In the genomic region with DNA sequence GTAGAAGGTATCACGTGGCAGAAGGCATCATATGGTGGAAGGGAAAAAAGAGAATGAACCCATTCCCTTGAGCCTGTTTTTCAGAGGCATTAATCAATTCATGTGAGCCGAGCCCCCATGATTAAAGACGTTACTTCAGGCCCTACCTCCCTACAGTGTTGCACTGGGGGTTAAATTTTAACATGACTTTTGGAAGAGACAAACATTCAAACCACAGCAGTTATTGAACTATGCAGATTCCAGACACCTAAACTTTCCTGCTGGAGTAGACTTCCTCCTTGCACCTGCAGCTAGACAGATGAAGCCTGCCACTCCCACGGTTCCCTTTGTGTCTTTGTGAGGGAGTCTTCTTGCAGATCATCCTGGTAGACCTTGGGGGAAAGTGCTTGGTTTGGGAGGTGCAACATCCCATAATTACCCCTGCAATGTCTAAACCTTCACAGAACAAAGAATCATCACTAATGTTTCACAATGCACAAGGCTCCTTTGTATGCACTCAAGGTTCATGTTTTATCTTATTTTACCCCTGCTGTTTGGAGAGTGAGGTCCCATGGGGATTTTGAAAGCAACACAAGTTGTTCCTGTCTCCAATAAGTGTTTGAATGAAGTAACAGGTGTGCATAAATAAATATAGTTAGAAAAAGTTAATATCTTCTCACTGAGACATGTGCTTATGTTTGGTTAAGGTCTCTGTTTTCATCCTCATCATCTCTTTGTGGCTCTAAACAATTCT, we compare ENCODE assay signal across 20 cellular contexts.
DNase-seq lines count a peak whose midpoint lies in the region; ATAC-seq and TF ChIP-seq lines count a peak whose summit lies in the region.
"Had no signal": no experiment of that assay in that cellular context is flagged by ENCODE, and none has a peak within 500 bp of the region (broad histone marks: within the 10 kb centered on the region; RNA-seq: fewer than 3 reads in every experiment).

No MANE protein-coding gene starts in this region.

- peak overlapping the region; percentile 5 for H3K27ac Mint-ChIP-seq in activated CD4-positive, alpha-beta memory T cell treated with anti-CD3 and anti-CD28 coated beads, Interleukin-2, amount 10 ng/mL, durations not matched to agents 7 days and 5 days
- H3K27ac Mint-ChIP-seq in activated CD4-positive, alpha-beta memory T cell treated with anti-CD3 and anti-CD28 coated beads for 36 hours, result no peak overlapping the region
- H3K27ac Mint-ChIP-seq: brain, nephron had no signal

- peaks cover 31% of the 10 kb centered on the region for H3K36me3 Mint-ChIP-seq in activated CD4-positive, alpha-beta memory T cell treated with anti-CD3 and anti-CD28 coated beads, Interleukin-2, amount 10 ng/mL, durations not matched to agents 7 days and 5 days (ENCODE audit: low read depth)
- no peaks in the 10 kb centered on the region for H3K36me3 Mint-ChIP-seq in activated CD4-positive, alpha-beta memory T cell treated with anti-CD3 and anti-CD28 coated beads for 36 hours
- H3K36me3 Mint-ChIP-seq: brain had no signal

- H3K4me3 Mint-ChIP-seq in activated CD4-positive, alpha-beta memory T cell treated with anti-CD3 and anti-CD28 coated beads, Interleukin-2, amount 10 ng/mL, durations not matched to agents 7 days and 5 days, result no peak overlapping the region
- no peak overlapping the region for H3K4me3 Mint-ChIP-seq in activated CD4-positive, alpha-beta memory T cell treated with anti-CD3 and anti-CD28 coated beads for 36 hours
- H3K4me3 Mint-ChIP-seq: brain, nephron had no signal

- TF ChIP-seq CTCF in NB4 (IDR thresholded peaks at IDR 0.05; ENCODE audit: low read depth, low read length) (no peak), neutrophil (IDR thresholded peaks at IDR 0.05) (no peak), GM20000 (IDR thresholded peaks at IDR 0.05; ENCODE audit: extremely low read depth, missing control alignments) (no peak)

- peak; percentile 3 for ATAC-seq in GM21619 (IDR thresholded peaks at IDR 0.05; ENCODE audit: unreplicated experiment)
- ATAC-seq in GM18498 (IDR thresholded peaks at IDR 0.05; ENCODE audit: unreplicated experiment), result no peak
- ATAC-seq: lower lobe of right lung had no signal

- H3K4me1 ChIP-seq in neutrophil (ENCODE audit: control insufficient read depth in 1 of 2, insufficient read depth in 1 of 2, low read depth in 1 of 2, low read length in 1 of 2), result peaks cover 93 to 94% of the 10 kb centered on the region in 2 experiments

- CTCF ChIA-PET in activated CD4-positive, alpha-beta memory T cell treated with anti-CD3 and anti-CD28 coated beads, Interleukin-2, amount 10 ng/mL, durations not matched to agents 7 days and 5 days (lab: Charles Lee), result interaction anchor here (0.6 to 2.0 kb wide), 4 partner anchors 10 to 277 kb away, joined by 3 to 19 read pairs (median 6); no protein-coding TSS in a partner anchor
- CTCF ChIA-PET in activated CD4-positive, alpha-beta memory T cell treated with anti-CD3 and anti-CD28 coated beads for 36 hours (lab: Charles Lee), result interaction anchor here (0.7 to 1.5 kb wide), 3 partner anchors 13 to 184 kb away, joined by 3 to 6 read pairs (median 4); no protein-coding TSS in a partner anchor

- H3K4me3 ChIP-seq in NB4 (ENCODE audit: low read depth, low read length) (no peak overlapping the region), neutrophil (ENCODE audit: low read depth in 1 of 2, low read length in 1 of 2) (peak overlapping the region in 1 of 2 experiments; percentile 17)
- H3K4me3 ChIP-seq: lower lobe of right lung, stomach, vagina had no signal

- no peak for TF ChIP-seq POLR2A in NB4 (IDR thresholded peaks at IDR 0.05; ENCODE audit: extremely low read depth, insufficient read length)

- H3K27ac ChIP-seq in neutrophil, result peak overlapping the region; percentile 99
- H3K27ac ChIP-seq: epithelial cell of prostate, vagina, VCaP had no signal

- peaks cover 23% of the 10 kb centered on the region for H3K27me3 Mint-ChIP-seq in activated CD4-positive, alpha-beta memory T cell treated with anti-CD3 and anti-CD28 coated beads, Interleukin-2, amount 10 ng/mL, durations not matched to agents 7 days and 5 days
- peaks cover 37% of the 10 kb centered on the region for H3K27me3 Mint-ChIP-seq in activated CD4-positive, alpha-beta memory T cell treated with anti-CD3 and anti-CD28 coated beads for 36 hours

- POLR2A ChIA-PET in activated CD4-positive, alpha-beta memory T cell treated with anti-CD3 and anti-CD28 coated beads, Interleukin-2, amount 10 ng/mL, durations not matched to agents 7 days and 5 days (lab: Charles Lee), result interaction anchor here (0.5 to 9.7 kb wide), 2 partner anchors 278 to 350 kb away, joined by 3 to 47 read pairs; a partner anchor contains a TSS
- POLR2A ChIA-PET in activated CD4-positive, alpha-beta memory T cell treated with anti-CD3 and anti-CD28 coated beads for 36 hours (lab: Charles Lee), result no interaction called here

- H3K27me3 ChIP-seq in neutrophil, result no peaks in the 10 kb centered on the region
- H3K27me3 ChIP-seq: stomach, vagina had no signal

- H3K36me3 ChIP-seq in neutrophil, result no peaks in the 10 kb centered on the region
- H3K36me3 ChIP-seq: lower lobe of right lung, stomach, vagina had no signal

- DNase-seq in activated CD4-positive, alpha-beta memory T cell treated with anti-CD3 and anti-CD28 coated beads, Interleukin-2, amount 10 ng/mL, durations not matched to agents 7 days and 5 days, result no peak
- no peak for DNase-seq in activated CD4-positive, alpha-beta memory T cell treated with anti-CD3 and anti-CD28 coated beads for 36 hours
- DNase-seq in NB4 (ENCODE audit: low read depth) (peak; percentile 86), NOMO-1 treated with dmso at 0.1 percent for 144 hours (lab: John Stamatoyannopoulos, UW; ENCODE audit: unreplicated experiment) (no peak), GM20000 (ENCODE audit: low spot score) (no peak)
- DNase-seq: activated naive CD4-positive, alpha-beta T cell; cortex of kidney; lower lobe of right lung; NCI-H1105; NCI-H510A; stomach; SW 1271 had no signal

- H3K9me3 Mint-ChIP-seq in activated CD4-positive, alpha-beta memory T cell treated with anti-CD3 and anti-CD28 coated beads, Interleukin-2, amount 10 ng/mL, durations not matched to agents 7 days and 5 days, result peaks cover 5% of the 10 kb centered on the region
- no peaks in the 10 kb centered on the region for H3K9me3 Mint-ChIP-seq in activated CD4-positive, alpha-beta memory T cell treated with anti-CD3 and anti-CD28 coated beads for 36 hours
- H3K9me3 Mint-ChIP-seq: nephron had no signal

- peaks cover 62% of the 10 kb centered on the region for H3K4me1 Mint-ChIP-seq in activated CD4-positive, alpha-beta memory T cell treated with anti-CD3 and anti-CD28 coated beads, Interleukin-2, amount 10 ng/mL, durations not matched to agents 7 days and 5 days
- peaks cover 28% of the 10 kb centered on the region for H3K4me1 Mint-ChIP-seq in activated CD4-positive, alpha-beta memory T cell treated with anti-CD3 and anti-CD28 coated beads for 36 hours (ENCODE audit: low read depth)
- H3K4me1 Mint-ChIP-seq: brain, nephron had no signal

- intact Hi-C loops in activated CD4-positive, alpha-beta memory T cell treated with anti-CD3 and anti-CD28 coated beads for 36 hours (cut with micrococcal nuclease), result loop anchor here (10.0 kb wide), 1 partner anchor 397 kb away; no protein-coding TSS in a partner anchor

- no peaks in the 10 kb centered on the region for H3K9me3 ChIP-seq in neutrophil
- H3K9me3 ChIP-seq: lower lobe of right lung, stomach, vagina had no signal
